Comparison of ENCODE assay signal across 6 cellular contexts in the genomic region with DNA sequence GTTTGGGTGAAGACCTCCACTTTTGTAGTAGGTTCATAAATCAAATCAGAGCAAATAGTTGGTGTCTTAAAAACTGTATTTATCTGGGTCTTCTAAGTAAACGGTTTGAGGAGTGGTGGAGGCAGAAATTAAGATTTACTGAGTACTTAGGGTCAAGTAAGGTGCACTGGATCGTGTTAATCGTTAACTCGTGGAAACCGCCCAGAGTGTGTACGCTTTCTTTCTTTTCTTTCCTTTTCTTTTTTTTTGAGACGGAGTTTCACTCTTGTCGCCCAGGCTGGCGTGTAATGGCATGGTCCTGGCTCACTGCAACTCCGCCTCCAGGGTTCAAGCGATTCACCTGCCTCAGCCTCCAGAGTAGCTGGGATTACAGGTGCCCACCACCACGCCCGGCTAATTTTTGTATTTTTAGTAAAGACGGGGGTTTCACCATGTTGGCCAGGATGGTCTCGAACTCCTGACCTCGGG. TPM values are rescaled to one million over a fixed set of nuclear protein-coding genes. Genes with fewer than 3 reads are reported as not detected.
DNase-seq lines count a peak whose midpoint lies in the region; ATAC-seq, FAIRE-seq and TF ChIP-seq lines count a peak whose summit lies in the region.
"Not testable (repeated sequence)": the region's sequence is repeated elsewhere in the genome, so short reads cannot be mapped to it uniquely, and the experiment has no call there.

No MANE protein-coding gene starts in this region.

- not testable (repeated sequence) for FAIRE-seq in GM12878 (lab: Jason Lieb, UNC)

- H3K9me3 Mint-ChIP-seq in naive thymus-derived CD4-positive, alpha-beta T cell: not testable (repeated sequence)

- TF ChIP-seq CTCF in RWPE2 (IDR thresholded peaks at IDR 0.05; ENCODE audit: poor library complexity, severe bottlenecking); GM12878 (IDR thresholded peaks at IDR 0.05 in 2 of 3, conservative IDR thresholded peaks at IDR 0.05 in 1 of 3; ENCODE audit: control insufficient read depth in 2 of 3, extremely low read depth in 1 of 3, insufficient read depth in 1 of 3, low read depth in 3 of 3, low read length in 3 of 3); heart left ventricle (IDR thresholded peaks at IDR 0.05): not testable (repeated sequence)

- 43% methylated on average over 13 of the region's 16 CpGs for WGBS in GM12878 (ENCODE audit: insufficient coverage, insufficient replicate concordance, low lambda C conversion rate, missing lambda C conversion rate)
- 51 to 57% (median 56%) methylated on average over 16 of the region's 16 CpGs for WGBS in heart left ventricle, 4 donors

- peak overlapping the region; percentile 86 for H3K4me2 ChIP-seq in GM12878 (ENCODE audit: control insufficient read depth, insufficient read depth)

- peak overlapping the region in 6 of 9 donors; percentile 20 to 95 (median 81) for H3K27ac Mint-ChIP-seq in naive thymus-derived CD4-positive, alpha-beta T cell

- H3K36me3 Mint-ChIP-seq in naive thymus-derived CD4-positive, alpha-beta T cell: peaks cover 0 to 18% (median 10%) of the 10 kb centered on the region in 5 donors

- not testable (repeated sequence) for TF ChIP-seq EP300 in GM12878 (IDR thresholded peaks at IDR 0.05; ENCODE audit: borderline replicate concordance in 1 of 2, control insufficient read depth in 1 of 2, low read depth in 2 of 2, low read length in 2 of 2)

- not testable (repeated sequence) for H3K27me3 ChIP-seq in RWPE2 (ENCODE audit: insufficient read depth, poor library complexity, severe bottlenecking); GM12878 (replicated peaks in 1 of 2; ENCODE audit: control insufficient read depth in 2 of 2, insufficient read depth in 2 of 2, low read length in 1 of 2); heart left ventricle; naive thymus-derived CD4-positive, alpha-beta T cell (ENCODE audit: control insufficient read depth in 2 of 2, insufficient read depth in 2 of 2, low read length in 2 of 2); subcutaneous abdominal adipose tissue (ENCODE audit: control insufficient read depth in 5 of 5, insufficient read depth in 4 of 5, low read length in 5 of 5)

- BruUV-seq in GM12878 (replicated peaks; lab: Mats Ljungman, UMichigan): not testable (repeated sequence)

- H3K9me3 ChIP-seq in ES-I3 (ENCODE audit: control insufficient read depth, insufficient read depth, low read length); RWPE2 (ENCODE audit: severe bottlenecking); GM12878 (replicated peaks; ENCODE audit: control insufficient read depth, insufficient read depth, low read length); heart left ventricle; naive thymus-derived CD4-positive, alpha-beta T cell (ENCODE audit: control insufficient read depth in 2 of 3, low read length in 3 of 3); subcutaneous abdominal adipose tissue (ENCODE audit: control insufficient read depth in 5 of 5, low read length in 5 of 5): not testable (repeated sequence)

- H3K4me3 ChIP-seq in RWPE2 (ENCODE audit: severe bottlenecking) (peak overlapping the region; percentile 63), GM12878 (peak overlapping the region; percentile 100), heart left ventricle (peak overlapping the region in 11 of 12 donors; percentile 66 to 99 (median 90)), subcutaneous abdominal adipose tissue (ENCODE audit: low read depth in 1 of 5, low read length in 5 of 5) (peak overlapping the region in 4 of 5 donors; percentile 77 to 96 (median 92))
- peak overlapping the region; percentile 90 for H3K4me3 ChIP-seq in naive thymus-derived CD4-positive, alpha-beta T cell (ENCODE audit: low read length)

- CTCF ChIA-PET in GM12878 (lab: Yijun Ruan, JAX): interaction anchor here (1.6 to 3.7 kb wide), 3 partner anchors 22 to 177 kb away, joined by 5 to 13 read pairs (median 6); no protein-coding TSS in a partner anchor
- CTCF ChIA-PET in naive thymus-derived CD4-positive, alpha-beta T cell (lab: Charles Lee): interaction anchor here (0.9 to 1.5 kb wide), 2 partner anchors 180 to 425 kb away, joined by 3 to 4 read pairs; no protein-coding TSS in a partner anchor

- POLR2A ChIA-PET in GM12878 (lab: Charles Lee): interaction anchor here (0.6 to 2.1 kb wide), 6 partner anchors 19 to 292 kb away, joined by 3 to 21 read pairs (median 3); partner anchors contain the start of gene DDR1
- POLR2A ChIA-PET in naive thymus-derived CD4-positive, alpha-beta T cell (lab: Charles Lee): interaction anchor here (0.6 to 1.0 kb wide), 6 partner anchors 8 to 1005 kb away, joined by 3 to 4 read pairs (median 4); partner anchors contain the start of gene MDC1

- H3K9ac ChIP-seq in ES-I3 (ENCODE audit: low read depth, low read length) (peak overlapping the region; percentile 93; the same call in 1 of the 2 replicates), GM12878 (ENCODE audit: control insufficient read depth, insufficient read depth, low read length) (peak overlapping the region; percentile 87)
- not testable (repeated sequence) for H3K9ac ChIP-seq in subcutaneous abdominal adipose tissue (ENCODE audit: low read length in 5 of 5)

- not testable (repeated sequence) for H4K20me1 ChIP-seq in GM12878 (ENCODE audit: control insufficient read depth, insufficient read depth)

- peaks cover 15 to 29% (median 24%) of the 10 kb centered on the region in 7 donors for H3K4me1 Mint-ChIP-seq in naive thymus-derived CD4-positive, alpha-beta T cell

- H3K27me3 Mint-ChIP-seq in naive thymus-derived CD4-positive, alpha-beta T cell: not testable (repeated sequence)

- not testable (repeated sequence) for DNase-seq in RWPE2 (ENCODE audit: low spot score); GM12878 (ENCODE audit: low read depth, low spot score); heart left ventricle; naive thymus-derived CD4-positive, alpha-beta T cell

- SMC1A ChIA-PET in GM12878 (lab: Charles Lee; ENCODE audit: uncharacterized antibody, unreplicated experiment): interaction anchor here (1.0 to 3.0 kb wide), 3 partner anchors 15 to 85 kb away, joined by 3 to 14 read pairs (median 3); partner anchors contain the start of gene DDR1

- ATAC-seq in RWPE2 (ENCODE audit: low read depth); GM12878; heart left ventricle; naive thymus-derived CD4-positive, alpha-beta T cell: not testable (repeated sequence)

- peak overlapping the region; percentile 98 for H2AFZ ChIP-seq in GM12878 (ENCODE audit: control insufficient read depth, low read depth, low read length)

- H3K4me3 Mint-ChIP-seq in naive thymus-derived CD4-positive, alpha-beta T cell: peak overlapping the region; percentile 95 to 100 (median 99)

- in situ Hi-C loops in GM12878 (cut with MboI): not testable (repeated sequence)

- RAD21 ChIA-PET in GM12878 (lab: Charles Lee; ENCODE audit: unreplicated experiment): interaction anchor here (1.0 to 3.5 kb wide), 4 partner anchors 12 to 172 kb away, joined by 3 to 22 read pairs (median 4); partner anchors contain the start of gene DDR1

- H3K36me3 ChIP-seq in ES-I3 (ENCODE audit: insufficient read depth, low read length): peaks cover 10% of the 10 kb centered on the region; the same call in 1 of the 2 replicates
- H3K36me3 ChIP-seq in RWPE2 (ENCODE audit: low read depth): peaks cover 16% of the 10 kb centered on the region
- H3K36me3 ChIP-seq in GM12878 (ENCODE audit: control insufficient read depth in 2 of 2, insufficient read depth in 2 of 2, low read length in 1 of 2): not testable (repeated sequence)
- H3K36me3 ChIP-seq in heart left ventricle: peaks cover 0 to 29% (median 23%) of the 10 kb centered on the region in 9 donors
- H3K36me3 ChIP-seq in naive thymus-derived CD4-positive, alpha-beta T cell (ENCODE audit: control insufficient read depth in 2 of 3, insufficient read depth in 3 of 3, low read length in 3 of 3): peaks cover 0 to 15% (median 0%) of the 10 kb centered on the region in 3 experiments
- H3K36me3 ChIP-seq in subcutaneous abdominal adipose tissue (ENCODE audit: control insufficient read depth in 5 of 5, insufficient read depth in 5 of 5, low read length in 5 of 5): peaks cover 0 to 25% (median 23%) of the 10 kb centered on the region in 5 donors

- TF ChIP-seq POLR2A in GM12878 (IDR thresholded peaks at IDR 0.05; ENCODE audit: low read depth, low read length); heart left ventricle (IDR thresholded peaks at IDR 0.05): not testable (repeated sequence)

- H3K79me2 ChIP-seq in GM12878 (ENCODE audit: control insufficient read depth, insufficient read depth, low read length): peaks cover 11% of the 10 kb centered on the region

- H3K4me1 ChIP-seq in ES-I3 (ENCODE audit: insufficient read depth, low read length); RWPE2 (ENCODE audit: insufficient read depth, poor library complexity, severe bottlenecking); naive thymus-derived CD4-positive, alpha-beta T cell (ENCODE audit: control insufficient read depth in 2 of 2, insufficient read depth in 2 of 2, low read length in 2 of 2): not testable (repeated sequence)
- peaks cover 23% of the 10 kb centered on the region for H3K4me1 ChIP-seq in GM12878 (ENCODE audit: control insufficient read depth, insufficient read depth, low read length)
- peaks cover 0 to 19% (median 10%) of the 10 kb centered on the region in 12 donors for H3K4me1 ChIP-seq in heart left ventricle
- peaks cover 5 to 25% (median 19%) of the 10 kb centered on the region in 5 donors for H3K4me1 ChIP-seq in subcutaneous abdominal adipose tissue (ENCODE audit: control insufficient read depth in 5 of 5, insufficient read depth in 5 of 5, low read length in 5 of 5)

- intact Hi-C loops in GM12878 (cut with micrococcal nuclease; ENCODE audit: unreplicated experiment); heart left ventricle (cut with DNase I): not testable (repeated sequence)
- intact Hi-C loops in naive thymus-derived CD4-positive, alpha-beta T cell (cut with micrococcal nuclease): loop anchor here in 1 of 2 donors (5.0 kb wide), 1 partner anchor 350 kb away; the partner anchor contains the start of genes GNL1 and PRR3

- H3K27ac ChIP-seq in RWPE2 (ENCODE audit: poor library complexity, severe bottlenecking): peak overlapping the region; percentile 2
- H3K27ac ChIP-seq in GM12878 (ENCODE audit: control insufficient read depth, insufficient read depth): peak overlapping the region; percentile 77
- peak overlapping the region in 4 of 12 donors; percentile 20 to 46 (median 38) for H3K27ac ChIP-seq in heart left ventricle
- H3K27ac ChIP-seq in naive thymus-derived CD4-positive, alpha-beta T cell (ENCODE audit: low read depth, low read length): peak overlapping the region; percentile 54
- not testable (repeated sequence) for H3K27ac ChIP-seq in subcutaneous abdominal adipose tissue (ENCODE audit: low read depth, low read length)

- not testable (repeated sequence) for TF ChIP-seq RAD21 in GM12878 (IDR thresholded peaks at IDR 0.05; ENCODE audit: insufficient read depth, low read depth, low read length)

RNA-seq across cellular contexts. Expression of gene GTF2H4, which starts 0.7 kb away (rescaled TPM):
- 76.6 and 84.0 TPM in 2 replicates for total RNA-seq in GM12878 (2013; cell fraction: nucleolus; rRNA removed)
- total RNA-seq in GM12878 (2014; rRNA removed): 16.8 and 17.3 TPM in 2 replicates
- total RNA-seq in GM12878 (2014; rRNA removed; fragmentation: Illumina TruSeq; extraction: Trizol): 20.4 and 24.2 TPM in 2 replicates
- total RNA-seq in GM12878 (2021): 43.4 and 43.8 TPM in 2 replicates
- polyA plus RNA-seq in GM12878 (2011; ENCODE audit: low read depth): 18.0 TPM
- polyA plus RNA-seq in GM12878 (2011; rRNA removed): 20.8 and 43.4 TPM in 2 replicates
- polyA plus RNA-seq in GM12878 (2011; cell fraction: cytosol; rRNA removed): 32.7 and 37.2 TPM in 2 replicates
- polyA plus RNA-seq in GM12878 (2011; cell fraction: nucleus; rRNA removed): 184 and 197 TPM in 2 replicates
- polyA plus RNA-seq in GM12878 (2012): 19.5 and 22.0 TPM in 2 replicates
- polyA plus RNA-seq in GM12878 (2014; fragmentation: Illumina TruSeq; extraction: Trizol): 39.5 and 40.3 TPM in 2 replicates
- polyA plus RNA-seq in GM12878 (2014; fragmentation: Nextera tagmentation; extraction: Ambion mirVana): 1 to 10 TPM; 1.1 to 2.2 TPM
- 41.0 and 55.8 TPM in 2 replicates for polyA plus RNA-seq in GM12878 (2014; rRNA removed)
- polyA plus RNA-seq in GM12878 (2016; fragmentation: Nextera tagmentation; extraction: Ambion mirVana): 10 to 100 TPM in 1 of 2 experiments, 1 to 10 TPM in 1; 9.2 to 12.4 TPM
- 13.5 and 22.9 TPM in 2 replicates for polyA minus RNA-seq in GM12878 (2011; rRNA and poly(A)+ RNA removed)
- polyA minus RNA-seq in GM12878 (2011; cell fraction: cytosol; rRNA and poly(A)+ RNA removed): 6.8 and 8.7 TPM in 2 replicates
- 27.4 and 34.9 TPM in 2 replicates for polyA minus RNA-seq in GM12878 (2011; cell fraction: nucleus; rRNA and poly(A)+ RNA removed)
- 10 to 100 TPM in 7 of 9 donors, 1 to 10 TPM in 2; 4.2 to 19.9 (median 14.5) TPM for total RNA-seq in heart left ventricle
- polyA plus RNA-seq in heart left ventricle: 10 to 100 TPM; 14.7 to 22.4 TPM
- 10 to 100 TPM; 18.8 to 42.3 (median 32.2) TPM for total RNA-seq in naive thymus-derived CD4-positive, alpha-beta T cell
- 10 to 100 TPM in 1 of 2 donors, 1 to 10 TPM in 1; 8.0 to 12.1 TPM for polyA plus RNA-seq in naive thymus-derived CD4-positive, alpha-beta T cell

RNA-seq across cellular contexts. Expression of gene VARS2, which starts 6.7 kb away (rescaled TPM):
- 64.4 and 76.9 TPM in 2 replicates for total RNA-seq in GM12878 (2013; cell fraction: nucleolus; rRNA removed)
- total RNA-seq in GM12878 (2014; rRNA removed) (61.6 and 70.7 TPM in 2 replicates), GM12878 (2014; rRNA removed; fragmentation: Illumina TruSeq; extraction: Trizol) (28.2 and 30.3 TPM in 2 replicates), GM12878 (2021) (64.3 and 71.2 TPM in 2 replicates), heart left ventricle (10 to 100 TPM; 10.7 to 28.5 (median 18.8) TPM)
- polyA plus RNA-seq in GM12878 (2011; ENCODE audit: low read depth): 12.9 TPM
- polyA plus RNA-seq in GM12878 (2011; rRNA removed) (34.6 and 59.9 TPM in 2 replicates), GM12878 (2014; fragmentation: Illumina TruSeq; extraction: Trizol) (21.8 and 38.1 TPM in 2 replicates), GM12878 (2014; fragmentation: Nextera tagmentation; extraction: Ambion mirVana) (1 to 10 TPM; 3.8 to 4.3 TPM), GM12878 (2014; rRNA removed) (56.0 and 56.4 TPM in 2 replicates), GM12878 (2016; fragmentation: Nextera tagmentation; extraction: Ambion mirVana) (10 to 100 TPM; 47.2 to 51.0 TPM), heart left ventricle (10 to 100 TPM; 12.1 to 19.7 TPM)
- polyA plus RNA-seq in GM12878 (2011; cell fraction: cytosol; rRNA removed): 41.6 and 56.1 TPM in 2 replicates
- 384 and 390 TPM in 2 replicates for polyA plus RNA-seq in GM12878 (2011; cell fraction: nucleus; rRNA removed)
- polyA plus RNA-seq in GM12878 (2012): 29.2 and 30.8 TPM in 2 replicates
- polyA minus RNA-seq in GM12878 (2011; rRNA and poly(A)+ RNA removed): 74.7 and 75.1 TPM in 2 replicates
- polyA minus RNA-seq in GM12878 (2011; cell fraction: cytosol; rRNA and poly(A)+ RNA removed): 23.5 and 31.3 TPM in 2 replicates
- 56.5 and 70.7 TPM in 2 replicates for polyA minus RNA-seq in GM12878 (2011; cell fraction: nucleus; rRNA and poly(A)+ RNA removed)
- total RNA-seq in naive thymus-derived CD4-positive, alpha-beta T cell: 10 to 100 TPM; 22.2 to 47.3 (median 37.9) TPM
- 10 to 100 TPM; 17.1 to 18.9 TPM for polyA plus RNA-seq in naive thymus-derived CD4-positive, alpha-beta T cell

RNA-seq across cellular contexts. Expression of gene DDR1, which starts 23.0 kb away (rescaled TPM):
- total RNA-seq in GM12878 (2013; cell fraction: nucleolus; rRNA removed): 83.6 and 88.2 TPM in 2 replicates
- total RNA-seq in GM12878 (2014; rRNA removed) (17.9 and 18.3 TPM in 2 replicates), GM12878 (2014; rRNA removed; fragmentation: Illumina TruSeq; extraction: Trizol) (11.2 and 11.6 TPM in 2 replicates), GM12878 (2021) (39.0 and 39.9 TPM in 2 replicates), heart left ventricle (10 to 100 TPM; 18.0 to 50.0 (median 38.4) TPM)
- 6.3 TPM for polyA plus RNA-seq in GM12878 (2011; ENCODE audit: low read depth)
- polyA plus RNA-seq in GM12878 (2011; rRNA removed) (19.2 and 27.8 TPM in 2 replicates), GM12878 (2014; fragmentation: Illumina TruSeq; extraction: Trizol) (8.0 and 12.2 TPM in 2 replicates), GM12878 (2014; fragmentation: Nextera tagmentation; extraction: Ambion mirVana) (1 to 10 TPM; 1.1 to 2.2 TPM), GM12878 (2014; rRNA removed) (21.5 and 23.0 TPM in 2 replicates), GM12878 (2016; fragmentation: Nextera tagmentation; extraction: Ambion mirVana) (1 to 10 TPM; 8.9 to 9.1 TPM), heart left ventricle (10 to 100 TPM; 11.8 to 14.1 TPM)
- 30.9 and 38.1 TPM in 2 replicates for polyA plus RNA-seq in GM12878 (2011; cell fraction: cytosol; rRNA removed)
- polyA plus RNA-seq in GM12878 (2011; cell fraction: nucleus; rRNA removed): 128 and 138 TPM in 2 replicates
- 13.5 and 17.3 TPM in 2 replicates for polyA plus RNA-seq in GM12878 (2012)
- polyA minus RNA-seq in GM12878 (2011; rRNA and poly(A)+ RNA removed): 34.8 and 57.6 TPM in 2 replicates
- 28.7 and 40.0 TPM in 2 replicates for polyA minus RNA-seq in GM12878 (2011; cell fraction: cytosol; rRNA and poly(A)+ RNA removed)
- 42.9 and 58.5 TPM in 2 replicates for polyA minus RNA-seq in GM12878 (2011; cell fraction: nucleus; rRNA and poly(A)+ RNA removed)
- 10 to 100 TPM; 13.7 to 23.8 (median 18.6) TPM for total RNA-seq in naive thymus-derived CD4-positive, alpha-beta T cell
- polyA plus RNA-seq in naive thymus-derived CD4-positive, alpha-beta T cell: 1 to 10 TPM; 1.8 to 8.6 TPM

RNA-seq across cellular contexts. Expression of gene SFTA2, which starts 24.6 kb away (rescaled TPM):
- total RNA-seq in GM12878 (2013; cell fraction: nucleolus; rRNA removed): not detected in 2 replicates
- 0.38 TPM in 1 of 2 replicates, not detected in the other for total RNA-seq in GM12878 (2014; rRNA removed)
- total RNA-seq in GM12878 (2014; rRNA removed; fragmentation: Illumina TruSeq; extraction: Trizol): 0.36 TPM in 1 of 2 replicates, not detected in the other
- 0.92 and 0.93 TPM in 2 replicates for total RNA-seq in GM12878 (2021)
- polyA plus RNA-seq in GM12878 (2011; ENCODE audit: low read depth): not detected
- polyA plus RNA-seq in GM12878 (2011; rRNA removed): not detected in 2 replicates
- not detected in 2 replicates for polyA plus RNA-seq in GM12878 (2011; cell fraction: cytosol; rRNA removed)
- not detected in 2 replicates for polyA plus RNA-seq in GM12878 (2011; cell fraction: nucleus; rRNA removed)
- polyA plus RNA-seq in GM12878 (2012): 0.25 TPM in 1 of 2 replicates, not detected in the other
- 0.26 TPM in 1 of 2 replicates, not detected in the other for polyA plus RNA-seq in GM12878 (2014; fragmentation: Illumina TruSeq; extraction: Trizol)
- polyA plus RNA-seq in GM12878 (2014; fragmentation: Nextera tagmentation; extraction: Ambion mirVana): under 1 TPM; 0.31 to 0.53 TPM
- polyA plus RNA-seq in GM12878 (2014; rRNA removed): 0.27 TPM in 1 of 2 replicates, not detected in the other
- polyA plus RNA-seq in GM12878 (2016; fragmentation: Nextera tagmentation; extraction: Ambion mirVana): under 1 TPM in 1 of 2 experiments, not detected in 1; 0.15 TPM
- polyA minus RNA-seq in GM12878 (2011; rRNA and poly(A)+ RNA removed): 0.36 TPM in 1 of 2 replicates, not detected in the other
- not detected in 2 replicates for polyA minus RNA-seq in GM12878 (2011; cell fraction: cytosol; rRNA and poly(A)+ RNA removed)
- polyA minus RNA-seq in GM12878 (2011; cell fraction: nucleus; rRNA and poly(A)+ RNA removed): not detected in 2 replicates
- not detected for total RNA-seq in heart left ventricle
- not detected for polyA plus RNA-seq in heart left ventricle
- total RNA-seq in naive thymus-derived CD4-positive, alpha-beta T cell: not detected
- under 1 TPM in 1 of 2 donors, not detected in 1; 0.34 TPM for polyA plus RNA-seq in naive thymus-derived CD4-positive, alpha-beta T cell

RNA-seq across cellular contexts. Expression of gene MUCL3, which starts 33.4 kb away (rescaled TPM):
- total RNA-seq in GM12878 (2013; cell fraction: nucleolus; rRNA removed): not detected in 2 replicates
- total RNA-seq in GM12878 (2014; rRNA removed) (0.68 and 0.76 TPM in 2 replicates), GM12878 (2014; rRNA removed; fragmentation: Illumina TruSeq; extraction: Trizol) (0.54 and 0.64 TPM in 2 replicates), GM12878 (2021) (0.28 and 0.48 TPM in 2 replicates), heart left ventricle (under 1 TPM in 1 of 9 donors, not detected in 8; 0.11 TPM)
- 0.09 TPM for polyA plus RNA-seq in GM12878 (2011; ENCODE audit: low read depth)
- polyA plus RNA-seq in GM12878 (2011; rRNA removed) (0.03 TPM in 2 replicates), GM12878 (2014; fragmentation: Illumina TruSeq; extraction: Trizol) (0.73 and 1.4 TPM in 2 replicates), GM12878 (2014; fragmentation: Nextera tagmentation; extraction: Ambion mirVana) (1 to 10 TPM; 1.2 to 1.4 TPM), GM12878 (2014; rRNA removed) (0.79 and 0.83 TPM in 2 replicates), GM12878 (2016; fragmentation: Nextera tagmentation; extraction: Ambion mirVana) (under 1 TPM; 0.04 to 0.08 TPM), heart left ventricle (under 1 TPM in 1 of 2 donors, not detected in 1; 0.03 TPM)
- 0.04 and 0.05 TPM in 2 replicates for polyA plus RNA-seq in GM12878 (2011; cell fraction: cytosol; rRNA removed)
- polyA plus RNA-seq in GM12878 (2011; cell fraction: nucleus; rRNA removed): not detected in 2 replicates
- polyA plus RNA-seq in GM12878 (2012): 0.05 and 0.07 TPM in 2 replicates
- polyA minus RNA-seq in GM12878 (2011; rRNA and poly(A)+ RNA removed): not detected in 2 replicates
- polyA minus RNA-seq in GM12878 (2011; cell fraction: cytosol; rRNA and poly(A)+ RNA removed): not detected in 2 replicates
- polyA minus RNA-seq in GM12878 (2011; cell fraction: nucleus; rRNA and poly(A)+ RNA removed): not detected in 2 replicates
- not detected for total RNA-seq in naive thymus-derived CD4-positive, alpha-beta T cell
- not detected for polyA plus RNA-seq in naive thymus-derived CD4-positive, alpha-beta T cell
